Comparison of ENCODE assay signal across 11 cellular contexts in genomic region chr19:15296353-15296752, GRCh38. TPM values are rescaled to one million over a fixed set of nuclear protein-coding genes. Genes with fewer than 3 reads are reported as not detected.
A peak's percentile ranks its signal among the peaks of the same experiment; 100 is the strongest.
DNase-seq lines count a peak whose midpoint lies in the region; ATAC-seq and TF ChIP-seq lines count a peak whose summit lies in the region.
"Had no signal": no experiment of that assay in that cellular context is flagged by ENCODE, and none has a peak within 500 bp of the region (broad histone marks: within the 10 kb centered on the region; RNA-seq: fewer than 3 reads in every experiment).

No MANE protein-coding gene starts in this region.

- 83% methylated on average over 9 of the region's 10 CpGs; no CpG with 5 or more reads in 1 of the 2 donors for WGBS in transverse colon (ENCODE audit: low coverage in 1 of 2), 2 donors

- H3K27me3 ChIP-seq in transverse colon = no peaks in the 10 kb centered on the region
- H3K27me3 ChIP-seq: adrenal gland had no signal

- TF ChIP-seq CTCF in endothelial cell (IDR thresholded peaks at IDR 0.05; ENCODE audit: unreplicated experiment) = no peak
- TF ChIP-seq CTCF in mesothelial cell of epicardium (IDR thresholded peaks at IDR 0.05; ENCODE audit: unreplicated experiment) = no peak
- TF ChIP-seq CTCF in transverse colon (IDR thresholded peaks at IDR 0.05) = no peak

- H3K36me3 ChIP-seq in transverse colon = no peaks in the 10 kb centered on the region
- H3K36me3 ChIP-seq: adrenal gland had no signal

- in situ Hi-C loops in transverse colon (cut with MboI; ENCODE audit: low pct_ligation_motif_present in 1 of 4, low pct_unique_long_range_greater_than_20kb in 1 of 4, low sequenced_read_pairs in 3 of 4) = no loop called here

- intact Hi-C loops in transverse colon (cut with DNase I; ENCODE audit: low total_unique reads) = no loop called here

- no peaks in the 10 kb centered on the region for H3K9me3 ChIP-seq in transverse colon
- H3K9me3 ChIP-seq: adrenal gland had no signal

- TF ChIP-seq POLR2A in transverse colon (IDR thresholded peaks at IDR 0.05) = no peak

- H3K36me3 Mint-ChIP-seq in activated T-cell treated with anti-CD3 and anti-CD28 coated beads, Interleukin-2, amount 50 U/mL, for 24 hours (ENCODE audit: low read depth) = peaks cover 58% of the 10 kb centered on the region
- H3K36me3 Mint-ChIP-seq in endothelial cell (ENCODE audit: low read depth, unreplicated experiment) (peaks cover 19% of the 10 kb centered on the region), mesothelial cell of epicardium (peaks cover 2% of the 10 kb centered on the region)

- no peak overlapping the region for H3K4me3 ChIP-seq in transverse colon
- H3K4me3 ChIP-seq: adrenal gland had no signal

- H3K27me3 Mint-ChIP-seq in activated T-cell treated with anti-CD3 and anti-CD28 coated beads, Interleukin-2, amount 50 U/mL, for 24 hours = no peaks in the 10 kb centered on the region
- H3K27me3 Mint-ChIP-seq in endothelial cell (ENCODE audit: unreplicated experiment) (peaks cover 2% of the 10 kb centered on the region), mesothelial cell of epicardium (ENCODE audit: low read depth) (no peaks in the 10 kb centered on the region)

- H3K9me3 Mint-ChIP-seq in activated T-cell treated with anti-CD3 and anti-CD28 coated beads, Interleukin-2, amount 50 U/mL, for 24 hours = no peaks in the 10 kb centered on the region
- H3K9me3 Mint-ChIP-seq in endothelial cell (ENCODE audit: unreplicated experiment) = no peaks in the 10 kb centered on the region
- no peaks in the 10 kb centered on the region for H3K9me3 Mint-ChIP-seq in mesothelial cell of epicardium

- H3K4me1 Mint-ChIP-seq in activated T-cell treated with anti-CD3 and anti-CD28 coated beads, Interleukin-2, amount 50 U/mL, for 24 hours (ENCODE audit: low read depth) = peaks cover 100% of the 10 kb centered on the region
- H3K4me1 Mint-ChIP-seq in endothelial cell (ENCODE audit: unreplicated experiment) (peaks cover 65% of the 10 kb centered on the region), mesothelial cell of epicardium (peaks cover 63% of the 10 kb centered on the region)

- no peak for TF ChIP-seq EP300 in transverse colon (IDR thresholded peaks at IDR 0.05; ENCODE audit: low read depth)

- no peak for ATAC-seq in GM21825 (IDR thresholded peaks at IDR 0.05; ENCODE audit: unreplicated experiment)

- no peak for DNase-seq in activated T-cell treated with anti-CD3 and anti-CD28 coated beads, Interleukin-2, amount 50 U/mL, for 24 hours
- no peak for DNase-seq in activated T-cell treated with anti-CD3 and anti-CD28 coated beads, Interleukin-2, amount 50 U/mL, for 48 hours
- DNase-seq in endothelial cell (ENCODE audit: low spot score) (no peak), mesothelial cell of epicardium (ENCODE audit: low spot score in 2 of 2, unreplicated experiment in 2 of 2) (no peak), transverse colon (no peak), NCI-H1417 treated with DMSO at 0.1 percent for 48 hours (lab: John Stamatoyannopoulos, UW) (no peak), NOMO-1 (lab: John Stamatoyannopoulos, UW; ENCODE audit: unreplicated experiment in 2 of 2) (no peak)
- DNase-seq: Karpas-422, NCI-H69 had no signal

- H3K4me1 ChIP-seq in transverse colon = peaks cover 59 to 99% (median 81%) of the 10 kb centered on the region in 4 donors

- peak overlapping the region; percentile 99 for H3K27ac Mint-ChIP-seq in activated T-cell treated with anti-CD3 and anti-CD28 coated beads, Interleukin-2, amount 50 U/mL, for 24 hours
- peak overlapping the region; percentile 49 for H3K27ac Mint-ChIP-seq in endothelial cell (ENCODE audit: unreplicated experiment)
- peak overlapping the region; percentile 91 for H3K27ac Mint-ChIP-seq in mesothelial cell of epicardium

- peak overlapping the region; percentile 50 to 68 (median 64) for H3K27ac ChIP-seq in transverse colon

- no peak overlapping the region for H3K4me3 Mint-ChIP-seq in activated T-cell treated with anti-CD3 and anti-CD28 coated beads, Interleukin-2, amount 50 U/mL, for 24 hours
- H3K4me3 Mint-ChIP-seq in endothelial cell (ENCODE audit: unreplicated experiment) = no peak overlapping the region
- no peak overlapping the region for H3K4me3 Mint-ChIP-seq in mesothelial cell of epicardium

RNA-seq across cellular contexts. Expression of gene BRD4, which starts 36.0 kb away (rescaled TPM):
- 136 TPM for total RNA-seq in endothelial cell (ENCODE audit: unreplicated experiment)
- 148 to 153 TPM (median 152 TPM) in 3 replicates for total RNA-seq in mesothelial cell of epicardium
- 10 to 100 TPM; 39.5 to 87.9 (median 61.2) TPM for total RNA-seq in transverse colon

Comparison
In these comparisons a context has a peak if more than half of its experiments do, and no peak if none do; other contexts are left out.
1. H3K27ac Mint-ChIP-seq: peak in every context shown above with its lines; median percentile 99 in activated T-cell treated with anti-CD3 and anti-CD28 coated beads, Interleukin-2, amount 50 U/mL, for 24 hours; 91 in mesothelial cell of epicardium; 49 in endothelial cell.